24 cellular contexts compared by ENCODE assay signal in genomic region chr3:32048487-32049174, GRCh38.
"Had no signal": no experiment of that assay in that cellular context is flagged by ENCODE, and none has a peak within 500 bp of the region (broad histone marks: within the 10 kb centered on the region; RNA-seq: fewer than 3 reads in every experiment).

No MANE protein-coding gene starts in this region.

- H3K9me3 ChIP-seq: esophagus muscularis mucosa, gastrocnemius medialis, lower lobe of right lung had no signal

- H3K4me3 ChIP-seq: coronary artery, dorsolateral prefrontal cortex, esophagus muscularis mucosa, gastrocnemius medialis, heart right ventricle, left lung, lower lobe of right lung had no signal

- H3K36me3 ChIP-seq: esophagus muscularis mucosa, gastrocnemius medialis, heart right ventricle, left lung, lower lobe of right lung had no signal

- ATAC-seq: gastrocnemius medialis; heart right ventricle; left cardiac atrium; left lung; left ventricle myocardium superior; lower lobe of right lung; naive thymus-derived CD4-positive, alpha-beta T cell had no signal

- FAIRE-seq: colon, endothelial cell of umbilical vein, islet of Langerhans, keratinocyte had no signal

- H3K27me3 ChIP-seq: dorsolateral prefrontal cortex, esophagus muscularis mucosa, gastrocnemius medialis, heart right ventricle, left lung had no signal

- DNase-seq: dermis blood vessel endothelial cell; dorsolateral prefrontal cortex; effector CD4-positive, alpha-beta T cell; effector memory CD4-positive, alpha-beta T cell; foreskin fibroblast; foreskin melanocyte; gastrocnemius medialis; glutamatergic neuron; head of caudate nucleus; heart right ventricle; hippocampal formation; left cardiac atrium; left lung; left ventricle myocardium superior; lower lobe of right lung; mesenchymal stem cell; midbrain; naive thymus-derived CD4-positive, alpha-beta T cell had no signal

- H3K27ac ChIP-seq: coronary artery, dorsolateral prefrontal cortex, esophagus muscularis mucosa, gastrocnemius medialis, heart right ventricle, left lung, lower lobe of right lung had no signal
